ENCODE assay signal across 2 cellular contexts in genomic region chr12:120095356-120096135, GRCh38.
TF ChIP-seq lines count a peak whose summit lies in the region.

No MANE protein-coding gene starts in this region.

TF ChIP-seq in GM23338, 12 proteins besides CTCF, POLR2A, EP300 and RAD21 (continued from another document):
- TF ChIP-seq ZNF462 (CRISPR knock-in tag; IDR thresholded peaks at IDR 0.05) (no peak), REST (IDR thresholded peaks at IDR 0.05; ENCODE audit: unreplicated experiment) (no peak), ETS1 (IDR thresholded peaks at IDR 0.05) (no peak), STAT1 (IDR thresholded peaks at IDR 0.05; ENCODE audit: unreplicated experiment) (no peak), ZNF114 (CRISPR knock-in tag; IDR thresholded peaks at IDR 0.05) (no peak), CREB1 (CRISPR knock-in tag; IDR thresholded peaks at IDR 0.05; ENCODE audit: low read depth) (no peak), JUNB (IDR thresholded peaks at IDR 0.05; ENCODE audit: unreplicated experiment) (no peak), NANOG (IDR thresholded peaks at IDR 0.05; ENCODE audit: borderline replicate concordance) (no peak), EZH2phosphoT487 (IDR thresholded peaks at IDR 0.05; ENCODE audit: unreplicated experiment) (no peak), ZNF331 (CRISPR knock-in tag; IDR thresholded peaks at IDR 0.05; ENCODE audit: low read depth) (no peak), EZH2 (IDR thresholded peaks at IDR 0.05; ENCODE audit: low read depth, unreplicated experiment) (no peak)

TF ChIP-seq in WTC11, 78 proteins besides CTCF, POLR2A, EP300 and RAD21 (continued from another document):
- TF ChIP-seq ZNF532 (CRISPR knock-in tag; IDR thresholded peaks at IDR 0.05; ENCODE audit: borderline replicate concordance) (no peak), ATF3 (CRISPR knock-in tag; conservative IDR thresholded peaks at IDR 0.05) (no peak), GABPB1 (CRISPR knock-in tag; IDR thresholded peaks at IDR 0.05) (no peak), NFE2L1 (CRISPR knock-in tag; IDR thresholded peaks at IDR 0.05) (no peak), TEAD4 (CRISPR knock-in tag; IDR thresholded peaks at IDR 0.05) (no peak), ZNF219 (CRISPR knock-in tag; IDR thresholded peaks at IDR 0.05; ENCODE audit: borderline replicate concordance) (no peak), PRDM15 (CRISPR knock-in tag; IDR thresholded peaks at IDR 0.05) (no peak), ZNF121 (CRISPR knock-in tag; IDR thresholded peaks at IDR 0.05) (no peak)
